ENCODE assay signal across 12 cellular contexts in the genomic region with DNA sequence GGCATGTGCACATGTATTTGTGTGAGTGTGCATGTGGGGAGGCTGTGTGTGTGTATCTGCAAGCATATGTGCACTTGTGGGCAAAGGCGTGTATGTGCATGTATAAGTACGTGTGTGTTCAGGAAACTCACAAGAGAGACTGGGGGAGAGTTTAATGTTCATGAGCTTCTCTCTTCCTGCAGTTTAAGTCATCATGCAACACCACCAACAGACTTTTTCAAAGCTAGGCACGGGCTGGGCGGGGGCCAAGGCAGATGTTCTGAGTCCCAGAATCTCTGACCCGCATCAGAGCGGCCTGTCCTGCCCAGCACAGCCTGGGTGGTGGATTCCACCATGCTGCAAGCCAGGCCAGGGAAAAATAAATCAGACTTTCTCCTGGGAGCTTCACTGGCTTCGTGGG.
DNase-seq lines count a peak whose midpoint lies in the region; ATAC-seq lines count a peak whose summit lies in the region.
"Had no signal": no experiment of that assay in that cellular context is flagged by ENCODE, and none has a peak within 500 bp of the region (broad histone marks: within the 10 kb centered on the region; RNA-seq: fewer than 3 reads in every experiment).

No MANE protein-coding gene starts in this region.

- H3K9me3 Mint-ChIP-seq in activated CD4-positive, alpha-beta T cell treated with anti-CD3 and anti-CD28 coated beads, Interleukin-2, amount 10 ng/mL, durations not matched to agents 24 days and 14 days: no peaks in the 10 kb centered on the region
- H3K9me3 Mint-ChIP-seq in activated T-helper 1 cell treated with anti-CD3 and anti-CD28 coated beads, Interleukin-12 subunit alpha, Interleukin-12 subunit beta, Interleukin-2, Interleukin-4 antibody, amounts not matched to agents 30 ng/mL and 10 ng/mL and 1 ng/mL, durations not matched to agents 14 hours and 24 hours and 36 hours: no peaks in the 10 kb centered on the region
- H3K9me3 Mint-ChIP-seq in stimulated activated naive CD8-positive, alpha-beta T cell treated with anti-CD3 and anti-CD28 coated beads, Interleukin-15, amount 100 ng/mL, for 72 hours: no peaks in the 10 kb centered on the region

- DNase-seq in activated CD4-positive, alpha-beta T cell treated with anti-CD3 and anti-CD28 coated beads, Interleukin-2, amount 10 ng/mL, durations not matched to agents 24 days and 14 days: peak; percentile 77
- DNase-seq in activated CD4-positive, alpha-beta T cell treated with anti-CD3 and anti-CD28 coated beads, Interleukin-2, amount 50 U/mL, for 4 hours: no peak
- DNase-seq in activated T-helper 1 cell treated with anti-CD3 and anti-CD28 coated beads, Interleukin-12 subunit alpha, Interleukin-12 subunit beta, Interleukin-2, Interleukin-4 antibody, amounts not matched to agents 30 ng/mL and 10 ng/mL and 1 ng/mL, durations not matched to agents 14 hours and 24 hours and 36 hours (ENCODE audit: low spot score): no peak
- DNase-seq in right cardiac atrium (peak in 2 of 3 donors; percentile 71 to 79), NCI-H446 treated with DMSO at 0.1 percent for 48 hours (lab: John Stamatoyannopoulos, UW) (no peak), HAP-1 (ENCODE audit: low spot score in 2 of 2) (no peak)
- peak in 1 of 2 donors; percentile 22 for DNase-seq in stimulated activated naive CD8-positive, alpha-beta T cell treated with anti-CD3 and anti-CD28 coated beads, Interleukin-15, amount 100 ng/mL, for 72 hours
- DNase-seq: HCEC 1CT, kidney, NCI-H1092 had no signal

- no peaks in the 10 kb centered on the region for H3K27me3 ChIP-seq in right cardiac atrium (ENCODE audit: control insufficient read depth, insufficient read depth)
- no peaks in the 10 kb centered on the region for H3K27me3 ChIP-seq in HAP-1 (ENCODE audit: low read depth)

- H3K36me3 ChIP-seq in HAP-1 (replicated peaks): no peaks in the 10 kb centered on the region

- H3K4me1 ChIP-seq in right cardiac atrium (ENCODE audit: control insufficient read depth, insufficient read depth, low read length): peaks cover 44% of the 10 kb centered on the region
- peaks cover 9% of the 10 kb centered on the region for H3K4me1 ChIP-seq in HAP-1

- intact Hi-C loops in activated CD4-positive, alpha-beta T cell treated with anti-CD3 and anti-CD28 coated beads, Interleukin-2, amount 10 ng/mL, durations not matched to agents 24 days and 14 days (cut with micrococcal nuclease): loop anchor here (5.0 to 10.0 kb wide), 3 partner anchors 178 to 640 kb away; a partner anchor contains a TSS
- intact Hi-C loops in activated T-helper 1 cell treated with anti-CD3 and anti-CD28 coated beads, Interleukin-12 subunit alpha, Interleukin-12 subunit beta, Interleukin-2, Interleukin-4 antibody, amounts not matched to agents 30 ng/mL and 10 ng/mL and 1 ng/mL, durations not matched to agents 14 hours and 24 hours and 36 hours (cut with micrococcal nuclease): loop anchor here (1.0 to 10.0 kb wide), 5 partner anchors 32 to 360 kb away; a partner anchor contains a TSS
- intact Hi-C loops in right cardiac atrium (cut with DNase I): no loop called here

- peak in 1 of 2 donors; percentile 10 for ATAC-seq in right cardiac atrium
- no peak for ATAC-seq in stimulated activated naive CD8-positive, alpha-beta T cell treated with anti-CD3 and anti-CD28 coated beads, Interleukin-15, amount 100 ng/mL, for 72 hours
- ATAC-seq in HG03135 (IDR thresholded peaks at IDR 0.05; ENCODE audit: unreplicated experiment): no peak

- H3K27ac Mint-ChIP-seq in activated CD4-positive, alpha-beta T cell treated with anti-CD3 and anti-CD28 coated beads, Interleukin-2, amount 10 ng/mL, durations not matched to agents 24 days and 14 days: peak overlapping the region; percentile 98
- peak overlapping the region; percentile 99 for H3K27ac Mint-ChIP-seq in activated T-helper 1 cell treated with anti-CD3 and anti-CD28 coated beads, Interleukin-12 subunit alpha, Interleukin-12 subunit beta, Interleukin-2, Interleukin-4 antibody, amounts not matched to agents 30 ng/mL and 10 ng/mL and 1 ng/mL, durations not matched to agents 14 hours and 24 hours and 36 hours
- peak overlapping the region; percentile 97 to 99 for H3K27ac Mint-ChIP-seq in stimulated activated naive CD8-positive, alpha-beta T cell treated with anti-CD3 and anti-CD28 coated beads, Interleukin-15, amount 100 ng/mL, for 72 hours

- no peak overlapping the region for H3K4me3 ChIP-seq in right cardiac atrium (ENCODE audit: low read length)
- H3K4me3 ChIP-seq in HAP-1: no peak overlapping the region
- H3K4me3 ChIP-seq: PC-9 had no signal

- no peaks in the 10 kb centered on the region for H3K27me3 Mint-ChIP-seq in activated CD4-positive, alpha-beta T cell treated with anti-CD3 and anti-CD28 coated beads, Interleukin-2, amount 10 ng/mL, durations not matched to agents 24 days and 14 days
- H3K27me3 Mint-ChIP-seq in activated T-helper 1 cell treated with anti-CD3 and anti-CD28 coated beads, Interleukin-12 subunit alpha, Interleukin-12 subunit beta, Interleukin-2, Interleukin-4 antibody, amounts not matched to agents 30 ng/mL and 10 ng/mL and 1 ng/mL, durations not matched to agents 14 hours and 24 hours and 36 hours (ENCODE audit: insufficient read depth): peaks cover 2% of the 10 kb centered on the region
- H3K27me3 Mint-ChIP-seq in stimulated activated naive CD8-positive, alpha-beta T cell treated with anti-CD3 and anti-CD28 coated beads, Interleukin-15, amount 100 ng/mL, for 72 hours: no peaks in the 10 kb centered on the region

- no peaks in the 10 kb centered on the region for H3K9me3 ChIP-seq in right cardiac atrium (ENCODE audit: control insufficient read depth, low read length)
- H3K9me3 ChIP-seq in HAP-1: no peaks in the 10 kb centered on the region

- peaks cover 45% of the 10 kb centered on the region for H3K4me1 Mint-ChIP-seq in activated CD4-positive, alpha-beta T cell treated with anti-CD3 and anti-CD28 coated beads, Interleukin-2, amount 10 ng/mL, durations not matched to agents 24 days and 14 days
- H3K4me1 Mint-ChIP-seq in activated T-helper 1 cell treated with anti-CD3 and anti-CD28 coated beads, Interleukin-12 subunit alpha, Interleukin-12 subunit beta, Interleukin-2, Interleukin-4 antibody, amounts not matched to agents 30 ng/mL and 10 ng/mL and 1 ng/mL, durations not matched to agents 14 hours and 24 hours and 36 hours (ENCODE audit: low read depth): peaks cover 57% of the 10 kb centered on the region
- H3K4me1 Mint-ChIP-seq in stimulated activated naive CD8-positive, alpha-beta T cell treated with anti-CD3 and anti-CD28 coated beads, Interleukin-15, amount 100 ng/mL, for 72 hours: peaks cover 98% of the 10 kb centered on the region

- H3K36me3 Mint-ChIP-seq in activated CD4-positive, alpha-beta T cell treated with anti-CD3 and anti-CD28 coated beads, Interleukin-2, amount 10 ng/mL, durations not matched to agents 24 days and 14 days (ENCODE audit: low read depth): no peaks in the 10 kb centered on the region
- peaks cover 8% of the 10 kb centered on the region for H3K36me3 Mint-ChIP-seq in activated T-helper 1 cell treated with anti-CD3 and anti-CD28 coated beads, Interleukin-12 subunit alpha, Interleukin-12 subunit beta, Interleukin-2, Interleukin-4 antibody, amounts not matched to agents 30 ng/mL and 10 ng/mL and 1 ng/mL, durations not matched to agents 14 hours and 24 hours and 36 hours (ENCODE audit: low read depth)

- WGBS in right cardiac atrium: 60% methylated on average over 7 of the region's 7 CpGs

- peak overlapping the region; percentile 84 for H3K27ac ChIP-seq in right cardiac atrium (ENCODE audit: low read length)

- H3K4me3 Mint-ChIP-seq in activated CD4-positive, alpha-beta T cell treated with anti-CD3 and anti-CD28 coated beads, Interleukin-2, amount 10 ng/mL, durations not matched to agents 24 days and 14 days: peak overlapping the region; percentile 85
- H3K4me3 Mint-ChIP-seq in activated T-helper 1 cell treated with anti-CD3 and anti-CD28 coated beads, Interleukin-12 subunit alpha, Interleukin-12 subunit beta, Interleukin-2, Interleukin-4 antibody, amounts not matched to agents 30 ng/mL and 10 ng/mL and 1 ng/mL, durations not matched to agents 14 hours and 24 hours and 36 hours: peak overlapping the region; percentile 86
- peak overlapping the region; percentile 92 to 96 for H3K4me3 Mint-ChIP-seq in stimulated activated naive CD8-positive, alpha-beta T cell treated with anti-CD3 and anti-CD28 coated beads, Interleukin-15, amount 100 ng/mL, for 72 hours

- in situ Hi-C loops in HAP-1 (cut with MboI; ENCODE audit: low sequenced_read_pairs): no loop called here

Comparison
In these comparisons a context has a peak if more than half of its experiments do, and no peak if none do; other contexts are left out.
1. DNase-seq: peak in activated CD4-positive, alpha-beta T cell treated with anti-CD3 and anti-CD28 coated beads, Interleukin-2, amount 10 ng/mL, durations not matched to agents 24 days and 14 days (single experiment) and right cardiac atrium (2 of 3); none in activated CD4-positive, alpha-beta T cell treated with anti-CD3 and anti-CD28 coated beads, Interleukin-2, amount 50 U/mL, for 4 hours (0 of 2), activated T-helper 1 cell treated with anti-CD3 and anti-CD28 coated beads, Interleukin-12 subunit alpha, Interleukin-12 subunit beta, Interleukin-2, Interleukin-4 antibody, amounts not matched to agents 30 ng/mL and 10 ng/mL and 1 ng/mL, durations not matched to agents 14 hours and 24 hours and 36 hours (single experiment), NCI-H446 treated with DMSO at 0.1 percent for 48 hours (single experiment) and HAP-1 (0 of 2).
2. intact Hi-C loops: an anchor here in activated CD4-positive, alpha-beta T cell treated with anti-CD3 and anti-CD28 coated beads, Interleukin-2, amount 10 ng/mL, durations not matched to agents 24 days and 14 days (5.0 to 10.0 kb wide) and activated T-helper 1 cell treated with anti-CD3 and anti-CD28 coated beads, Interleukin-12 subunit alpha, Interleukin-12 subunit beta, Interleukin-2, Interleukin-4 antibody, amounts not matched to agents 30 ng/mL and 10 ng/mL and 1 ng/mL, durations not matched to agents 14 hours and 24 hours and 36 hours (1.0 to 10.0 kb wide); none called in right cardiac atrium.
3. Peak in every context shown above with its lines, with median percentiles within 50 percentile points of each other: H3K27ac Mint-ChIP-seq and H3K4me3 Mint-ChIP-seq.